ENCODE assay signal across 9 cellular contexts in genomic region chr16:75250089-75250808, GRCh38. TPM values are rescaled to one million over a fixed set of nuclear protein-coding genes. Genes with fewer than 3 reads are reported as not detected.
A peak's percentile ranks its signal among the peaks of the same experiment; 100 is the strongest.
DNase-seq lines count a peak whose midpoint lies in the region; ATAC-seq and TF ChIP-seq lines count a peak whose summit lies in the region.
"Had no signal": no experiment of that assay in that cellular context is flagged by ENCODE, and none has a peak within 500 bp of the region (broad histone marks: within the 10 kb centered on the region; RNA-seq: fewer than 3 reads in every experiment).

No MANE protein-coding gene starts in this region.

- H3K4me1 ChIP-seq in HUES6 (ENCODE audit: control insufficient read depth, insufficient read depth, low read length), result peaks cover 83% of the 10 kb centered on the region
- H3K4me1 ChIP-seq in effector memory CD4-positive, alpha-beta T cell (ENCODE audit: control insufficient read depth, insufficient read depth, low read length, poor library complexity, severe bottlenecking), result peaks cover 10% of the 10 kb centered on the region
- peaks cover 63% of the 10 kb centered on the region for H3K4me1 ChIP-seq in mucosa of descending colon (ENCODE audit: low read depth)

- no peaks in the 10 kb centered on the region for H3K27me3 ChIP-seq in HUES6 (ENCODE audit: control insufficient read depth, insufficient read depth, low read length)
- peaks cover 37% of the 10 kb centered on the region for H3K27me3 ChIP-seq in effector memory CD4-positive, alpha-beta T cell (replicated peaks; ENCODE audit: control insufficient read depth, insufficient read depth, low read length, poor library complexity, severe bottlenecking)

- TF ChIP-seq CTCF in mucosa of descending colon (IDR thresholded peaks at IDR 0.05), result no peak

- in situ Hi-C loops in ACHN (cut with HindIII; ENCODE audit: low pct_ligation_motif_present, low pct_unique_long_range_greater_than_20kb, low sequenced_read_pairs), result no loop called here

- peak; percentile 44 for DNase-seq in ACHN
- no peak for DNase-seq in effector memory CD4-positive, alpha-beta T cell
- DNase-seq in mucosa of descending colon, result peak; percentile 80 to 87 (median 87)
- no peak for DNase-seq in NCI-H1092 treated with DMSO at 0.1 percent for 48 hours (lab: John Stamatoyannopoulos, UW)
- no peak for DNase-seq in stimulated activated effector memory CD8-positive, alpha-beta T cell treated with anti-CD3 and anti-CD28 coated beads, Interleukin-12 subunit alpha, Interleukin-12 subunit beta, amount 100 ng/mL, for 72 hours (ENCODE audit: low spot score in 2 of 2)
- DNase-seq in posterior vena cava (ENCODE audit: low spot score), result no peak

- H3K27ac Mint-ChIP-seq in stimulated activated effector memory CD8-positive, alpha-beta T cell treated with anti-CD3 and anti-CD28 coated beads, Interleukin-12 subunit alpha, Interleukin-12 subunit beta, amount 100 ng/mL, for 72 hours, result no peak overlapping the region

- H3K4me1 Mint-ChIP-seq in stimulated activated effector memory CD8-positive, alpha-beta T cell treated with anti-CD3 and anti-CD28 coated beads, Interleukin-12 subunit alpha, Interleukin-12 subunit beta, amount 100 ng/mL, for 72 hours, result peaks cover 26% of the 10 kb centered on the region

- H3K36me3 ChIP-seq in HUES6 (ENCODE audit: control insufficient read depth, insufficient read depth, low read length) (peaks cover 16% of the 10 kb centered on the region), mucosa of descending colon (ENCODE audit: low read depth) (no peaks in the 10 kb centered on the region)
- H3K36me3 ChIP-seq in effector memory CD4-positive, alpha-beta T cell (ENCODE audit: control insufficient read depth, insufficient read depth, low read length), result no peaks in the 10 kb centered on the region

- ATAC-seq in mucosa of descending colon, result peak; percentile 69
- ATAC-seq in stimulated activated effector memory CD8-positive, alpha-beta T cell treated with anti-CD3 and anti-CD28 coated beads, Interleukin-12 subunit alpha, Interleukin-12 subunit beta, amount 100 ng/mL, for 72 hours, result no peak
- no peak for ATAC-seq in GM18519 (IDR thresholded peaks at IDR 0.05; ENCODE audit: low FRiP score, unreplicated experiment)

- H3K36me3 Mint-ChIP-seq in stimulated activated effector memory CD8-positive, alpha-beta T cell treated with anti-CD3 and anti-CD28 coated beads, Interleukin-12 subunit alpha, Interleukin-12 subunit beta, amount 100 ng/mL, for 72 hours, result no peaks in the 10 kb centered on the region

- intact Hi-C loops in mucosa of descending colon (cut with DNase I, micrococcal nuclease) (no loop called here), posterior vena cava (cut with DNase I) (loop anchor here in 1 of 2 donors (10.0 kb wide), 1 partner anchor 55 kb away; no protein-coding TSS in a partner anchor)

- H3K9me3 ChIP-seq in HUES6 (ENCODE audit: control insufficient read depth, insufficient read depth, low read depth, low read length) (no peaks in the 10 kb centered on the region), mucosa of descending colon (no peaks in the 10 kb centered on the region)
- no peaks in the 10 kb centered on the region for H3K9me3 ChIP-seq in effector memory CD4-positive, alpha-beta T cell (ENCODE audit: control insufficient read depth, low read length)

- H3K4me3 ChIP-seq in HUES6 (ENCODE audit: low read depth, low read length) (peak overlapping the region; percentile 84), mucosa of descending colon (peak overlapping the region; percentile 72)
- H3K4me3 ChIP-seq in effector memory CD4-positive, alpha-beta T cell (ENCODE audit: insufficient read depth, low read depth, low read length, poor library complexity, severe bottlenecking), result peak overlapping the region; percentile 50

- no peaks in the 10 kb centered on the region for H3K9me3 Mint-ChIP-seq in stimulated activated effector memory CD8-positive, alpha-beta T cell treated with anti-CD3 and anti-CD28 coated beads, Interleukin-12 subunit alpha, Interleukin-12 subunit beta, amount 100 ng/mL, for 72 hours

- peak overlapping the region; percentile 88 for H3K9ac ChIP-seq in HUES6 (ENCODE audit: low read length)

- H3K27ac ChIP-seq in HUES6 (ENCODE audit: low read depth, low read length), result peak overlapping the region; percentile 78
- no peak overlapping the region for H3K27ac ChIP-seq in effector memory CD4-positive, alpha-beta T cell (ENCODE audit: insufficient read depth, low read length, poor library complexity, severe bottlenecking)

- no peak overlapping the region for H3K4me3 Mint-ChIP-seq in stimulated activated effector memory CD8-positive, alpha-beta T cell treated with anti-CD3 and anti-CD28 coated beads, Interleukin-12 subunit alpha, Interleukin-12 subunit beta, amount 100 ng/mL, for 72 hours

RNA-seq across cellular contexts. Expression of gene BCAR1, which starts 1.2 kb away (rescaled TPM):
- total RNA-seq in mucosa of descending colon (100 to 1,000 TPM; 100 to 134 (median 116) TPM), posterior vena cava (100 to 1,000 TPM in 1 of 2 donors, 10 to 100 TPM in 1; 48.7 to 104 TPM)

RNA-seq across cellular contexts. Expression of gene CTRB1, which starts 31.5 kb away (rescaled TPM):
- total RNA-seq in mucosa of descending colon (under 1 TPM in 2 of 3 donors, not detected in 1; 0.67 to 0.76 TPM), posterior vena cava (1 to 10 TPM in 1 of 2 donors, not detected in 1; 4.0 TPM)
- total RNA-seq: activated CD8-positive, alpha-beta memory T cell treated with anti-CD3 and anti-CD28 coated beads for 36 hours had no signal

RNA-seq across cellular contexts. Expression of gene CTRB2, which starts 43.3 kb away (rescaled TPM):
- not detected for total RNA-seq in mucosa of descending colon
- 1 to 10 TPM in 1 of 2 donors, under 1 TPM in 1; 0.79 to 9.1 TPM for total RNA-seq in posterior vena cava
- total RNA-seq: activated CD8-positive, alpha-beta memory T cell treated with anti-CD3 and anti-CD28 coated beads for 36 hours had no signal

Comparison
In these comparisons a context has a peak if more than half of its experiments do, and no peak if none do; other contexts are left out.
1. DNase-seq: peak in ACHN (single experiment) and mucosa of descending colon (3 of 3); none in effector memory CD4-positive, alpha-beta T cell (0 of 3), NCI-H1092 treated with DMSO at 0.1 percent for 48 hours (single experiment), stimulated activated effector memory CD8-positive, alpha-beta T cell treated with anti-CD3 and anti-CD28 coated beads, Interleukin-12 subunit alpha, Interleukin-12 subunit beta, amount 100 ng/mL, for 72 hours (0 of 2) and posterior vena cava (single experiment).
2. Peak in every context shown above with its lines, with median percentiles within 50 percentile points of each other: H3K4me3 ChIP-seq.